Comparison of ENCODE assay signal across 29 cellular contexts in the genomic region with DNA sequence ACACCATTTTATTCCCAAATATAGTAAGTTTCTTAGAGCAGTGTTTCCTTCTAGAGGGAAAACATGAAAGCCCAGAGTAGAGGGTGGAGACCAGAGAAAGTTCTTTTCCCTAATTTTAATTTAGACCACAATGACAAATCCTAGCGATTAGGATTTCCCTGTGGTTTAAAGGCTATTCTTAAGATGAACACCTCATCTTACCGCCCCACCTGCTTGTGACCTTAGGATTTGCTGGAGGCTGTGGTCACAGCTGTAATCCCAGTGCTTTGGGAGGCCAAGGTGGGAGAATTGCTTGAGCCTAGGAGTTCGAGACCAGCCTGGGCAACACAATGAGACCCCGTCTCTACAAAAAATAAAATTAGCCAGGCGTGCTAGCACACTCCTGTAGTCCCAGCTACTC.
"Had no signal": no experiment of that assay in that cellular context is flagged by ENCODE, and none has a peak within 500 bp of the region (broad histone marks: within the 10 kb centered on the region; RNA-seq: fewer than 3 reads in every experiment).

No MANE protein-coding gene starts in this region.

- H3K79me2 ChIP-seq: hepatocyte, parathyroid adenoma had no signal

- H3K4me3 Mint-ChIP-seq: effector memory CD8-positive, alpha-beta T cell; mesothelial cell of epicardium; naive thymus-derived CD4-positive, alpha-beta T cell; nephron; neural progenitor cell; stimulated activated naive B cell treated with anti-CD40 and anti-IgM and Interleukin-4, amounts not matched to agents 10 μg/mL and 1 μg/mL and 100 μg/mL, for 72 hours; stimulated activated naive CD8-positive, alpha-beta T cell treated with anti-CD3 and anti-CD28 coated beads, Interleukin-15, Interleukin-2, amounts not matched to agents 100 ng/mL and 50 ng/mL, for 24 hours had no signal

- H3K36me3 Mint-ChIP-seq: naive thymus-derived CD4-positive, alpha-beta T cell; stimulated activated naive B cell treated with anti-CD40 and anti-IgM and Interleukin-4, amounts not matched to agents 10 μg/mL and 1 μg/mL and 100 μg/mL, for 72 hours had no signal

- H3K27me3 ChIP-seq: esophagus squamous epithelium, heart left ventricle, hepatocyte, neural progenitor cell, right atrium auricular region, spleen, tibial nerve, upper lobe of left lung had no signal

- H3K9ac ChIP-seq: neural progenitor cell, parathyroid adenoma had no signal

- ATAC-seq: effector memory CD8-positive, alpha-beta T cell; heart left ventricle; left lobe of liver; mucosa of descending colon; naive thymus-derived CD4-positive, alpha-beta T cell; sciatic nerve; stimulated activated naive B cell treated with anti-CD40 and anti-IgM and Interleukin-4, amounts not matched to agents 10 μg/mL and 1 μg/mL and 100 μg/mL, for 72 hours had no signal

- H3K27me3 Mint-ChIP-seq: naive thymus-derived CD4-positive, alpha-beta T cell; progenitor cell of endocrine pancreas; stimulated activated naive B cell treated with anti-CD40 and anti-IgM and Interleukin-4, amounts not matched to agents 10 μg/mL and 1 μg/mL and 100 μg/mL, for 72 hours; stimulated activated naive CD8-positive, alpha-beta T cell treated with anti-CD3 and anti-CD28 coated beads, Interleukin-15, Interleukin-2, amounts not matched to agents 100 ng/mL and 50 ng/mL, for 24 hours had no signal

- H3K9me3 Mint-ChIP-seq: effector memory CD8-positive, alpha-beta T cell; mesothelial cell of epicardium; naive thymus-derived CD4-positive, alpha-beta T cell; nephron; neural progenitor cell; stimulated activated naive B cell treated with anti-CD40 and anti-IgM and Interleukin-4, amounts not matched to agents 10 μg/mL and 1 μg/mL and 100 μg/mL, for 72 hours; stimulated activated naive CD8-positive, alpha-beta T cell treated with anti-CD3 and anti-CD28 coated beads, Interleukin-15, Interleukin-2, amounts not matched to agents 100 ng/mL and 50 ng/mL, for 24 hours had no signal

- DNase-seq: cortex of kidney; effector memory CD8-positive, alpha-beta T cell; erythroblast; esophagus squamous epithelium; heart left ventricle; kidney; mesenchymal stem cell; mucosa of descending colon; naive thymus-derived CD4-positive, alpha-beta T cell; spleen; stimulated activated CD4-positive, alpha-beta T cell treated with anti-CD3 and anti-CD28 coated beads, Interleukin-4, amount 100 ng/mL, for 4 hours; stimulated activated naive B cell treated with anti-CD40 and anti-IgM and Interleukin-4, amounts not matched to agents 10 μg/mL and 1 μg/mL and 100 μg/mL, for 72 hours; upper lobe of left lung had no signal

- H3K9me3 ChIP-seq: esophagus squamous epithelium, heart left ventricle, mucosa of descending colon, right atrium auricular region, spleen, thoracic aorta, tibial nerve, upper lobe of left lung had no signal

- FAIRE-seq: endometrium, kidney, urothelium cell line had no signal

- H3K4me1 ChIP-seq: esophagus squamous epithelium, spleen, upper lobe of left lung had no signal

- H3K27ac ChIP-seq: esophagus squamous epithelium, heart left ventricle, hepatocyte, neural progenitor cell, parathyroid adenoma, right atrium auricular region, skin epidermis, spleen, thoracic aorta, tibial nerve, upper lobe of left lung had no signal

- H3K4me3 ChIP-seq: esophagus squamous epithelium, heart left ventricle, hepatocyte, lung, mucosa of descending colon, neural progenitor cell, right atrium auricular region, skin epidermis, spleen, thoracic aorta, tibial nerve, upper lobe of left lung had no signal

- H3K4me2 ChIP-seq: hepatocyte, neural progenitor cell had no signal

- H3K27ac Mint-ChIP-seq: effector memory CD8-positive, alpha-beta T cell; mesothelial cell of epicardium; naive thymus-derived CD4-positive, alpha-beta T cell; neural progenitor cell; progenitor cell of endocrine pancreas; stimulated activated naive B cell treated with anti-CD40 and anti-IgM and Interleukin-4, amounts not matched to agents 10 μg/mL and 1 μg/mL and 100 μg/mL, for 72 hours; stimulated activated naive CD8-positive, alpha-beta T cell treated with anti-CD3 and anti-CD28 coated beads, Interleukin-15, Interleukin-2, amounts not matched to agents 100 ng/mL and 50 ng/mL, for 24 hours had no signal

- H3K36me3 ChIP-seq: esophagus squamous epithelium, neural progenitor cell, right atrium auricular region, spleen, thoracic aorta, upper lobe of left lung had no signal

- H2AFZ ChIP-seq: hepatocyte, neural progenitor cell, parathyroid adenoma had no signal
